In genomic region chr10:79929409-79929904, GRCh38 we compare ENCODE assay signal across 8 cellular contexts. TPM values are rescaled to one million over a fixed set of nuclear protein-coding genes. Genes with fewer than 3 reads are reported as not detected.
DNase-seq lines count a peak whose midpoint lies in the region; ATAC-seq and TF ChIP-seq lines count a peak whose summit lies in the region.

No MANE protein-coding gene starts in this region.

- POLR2A ChIA-PET in Caco-2 (lab: Charles Lee) = no interaction called here

- H3K4me1 Mint-ChIP-seq in Caco-2 (ENCODE audit: low read depth, unreplicated experiment) (peaks cover 14% of the 10 kb centered on the region), osteocyte (ENCODE audit: unreplicated experiment) (peaks cover 4% of the 10 kb centered on the region)

- no peak overlapping the region for H3K27ac ChIP-seq in HL-60 (replicated peaks)
- no peak overlapping the region for H3K27ac ChIP-seq in thyroid gland

- intact Hi-C loops in Caco-2 (cut with micrococcal nuclease; ENCODE audit: unreplicated experiment) (no loop called here), thyroid gland (cut with DNase I) (no loop called here)

- no peaks in the 10 kb centered on the region for H3K36me3 Mint-ChIP-seq in Caco-2 (ENCODE audit: insufficient read depth, unreplicated experiment)
- no peaks in the 10 kb centered on the region for H3K36me3 Mint-ChIP-seq in osteocyte (ENCODE audit: unreplicated experiment)

- TF ChIP-seq CTCF in Caco-2 (IDR thresholded peaks at IDR 0.05; ENCODE audit: insufficient read depth in 1 of 2, low read depth in 1 of 2, low read length in 1 of 2, severe bottlenecking in 1 of 2, unreplicated experiment in 1 of 2) (peak; percentile 64 to 70), HL-60 (IDR thresholded peaks at IDR 0.05; ENCODE audit: insufficient read depth, low read length) (peak; percentile 63), osteocyte (IDR thresholded peaks at IDR 0.05) (peak; percentile 89), thyroid gland (IDR thresholded peaks at IDR 0.05) (peak; percentile 66 to 80 (median 76))

- no peak overlapping the region for H3K27ac Mint-ChIP-seq in Caco-2 (ENCODE audit: unreplicated experiment)
- no peak overlapping the region for H3K27ac Mint-ChIP-seq in osteocyte (ENCODE audit: unreplicated experiment)

- H3K27me3 ChIP-seq in Caco-2 (replicated peaks; ENCODE audit: control insufficient read depth, insufficient read depth, low read length) (no peaks in the 10 kb centered on the region), HL-60 (ENCODE audit: insufficient read depth, poor library complexity, severe bottlenecking) (no peaks in the 10 kb centered on the region), thyroid gland (no peaks in the 10 kb centered on the region)

- H3K9me3 Mint-ChIP-seq in Caco-2 (ENCODE audit: unreplicated experiment) (no peaks in the 10 kb centered on the region), osteocyte (ENCODE audit: unreplicated experiment) (no peaks in the 10 kb centered on the region)

- H3K9me3 ChIP-seq in Caco-2 = no peaks in the 10 kb centered on the region
- H3K9me3 ChIP-seq in thyroid gland = no peaks in the 10 kb centered on the region

- 21% methylated on average over 14 of the region's 14 CpGs for WGBS in thyroid gland, 2 donors

- H3K4me1 ChIP-seq in Caco-2 = peaks cover 9% of the 10 kb centered on the region
- no peaks in the 10 kb centered on the region for H3K4me1 ChIP-seq in thyroid gland

- H3K27me3 Mint-ChIP-seq in Caco-2 (ENCODE audit: insufficient read depth, unreplicated experiment) (peaks cover 17% of the 10 kb centered on the region), osteocyte (ENCODE audit: unreplicated experiment) (peaks cover 28% of the 10 kb centered on the region)

- no peak overlapping the region for H3K4me3 ChIP-seq in Caco-2 (ENCODE audit: low read depth, low read length)
- H3K4me3 ChIP-seq in HL-60 (replicated peaks; ENCODE audit: insufficient read depth, low read length) = no peak overlapping the region
- no peak overlapping the region for H3K4me3 ChIP-seq in thyroid gland (replicated peaks in 1 of 3)

- ATAC-seq in GM19397 (IDR thresholded peaks at IDR 0.05; ENCODE audit: unreplicated experiment) = peak; percentile 80

- peak; percentile 62 to 73 for DNase-seq in Caco-2
- DNase-seq in HL-60 (ENCODE audit: low read depth in 1 of 2, low spot score in 1 of 2) = peak in 1 of 2 experiments; percentile 71
- DNase-seq in RPMI8226 = peak; percentile 73
- peak; percentile 19 for DNase-seq in activated gamma-delta T cell (lab: John Stamatoyannopoulos, UW)
- peak; percentile 33 for DNase-seq in germinal center (ENCODE audit: low spot score)
- peak; percentile 90 for DNase-seq in osteocyte (ENCODE audit: extremely low spot score, unreplicated experiment)
- peak; percentile 74 for DNase-seq in thyroid gland

- CTCF ChIA-PET in Caco-2 (lab: Charles Lee) = interaction anchor here (0.9 kb wide), 1 partner anchor 153 kb away, joined by 3 read pairs; no protein-coding TSS in a partner anchor

- H3K36me3 ChIP-seq in Caco-2 (ENCODE audit: control insufficient read depth, insufficient read depth, low read length) (no peaks in the 10 kb centered on the region), thyroid gland (no peaks in the 10 kb centered on the region)

- H3K4me3 Mint-ChIP-seq in Caco-2 (ENCODE audit: unreplicated experiment) (no peak overlapping the region), osteocyte (ENCODE audit: unreplicated experiment) (no peak overlapping the region)

- BruUV-seq in Caco-2 (replicated peaks; lab: Mats Ljungman, UMichigan) = no TSS peak

- TF ChIP-seq POLR2A in thyroid gland (IDR thresholded peaks at IDR 0.05) = no peak

RNA-seq across cellular contexts. Expression of gene SFTPD, which starts 19.4 kb away (rescaled TPM):
- total RNA-seq in Caco-2 (2022) = 0.39 TPM in 1 of 2 replicates, not detected in the other
- 0.35 and 0.60 TPM in 2 replicates for total RNA-seq in osteocyte
- total RNA-seq in thyroid gland = 10 to 100 TPM in 1 of 4 donors, 1 to 10 TPM in 3; 3.0 to 10.8 (median 5.7) TPM
